In the genomic region with DNA sequence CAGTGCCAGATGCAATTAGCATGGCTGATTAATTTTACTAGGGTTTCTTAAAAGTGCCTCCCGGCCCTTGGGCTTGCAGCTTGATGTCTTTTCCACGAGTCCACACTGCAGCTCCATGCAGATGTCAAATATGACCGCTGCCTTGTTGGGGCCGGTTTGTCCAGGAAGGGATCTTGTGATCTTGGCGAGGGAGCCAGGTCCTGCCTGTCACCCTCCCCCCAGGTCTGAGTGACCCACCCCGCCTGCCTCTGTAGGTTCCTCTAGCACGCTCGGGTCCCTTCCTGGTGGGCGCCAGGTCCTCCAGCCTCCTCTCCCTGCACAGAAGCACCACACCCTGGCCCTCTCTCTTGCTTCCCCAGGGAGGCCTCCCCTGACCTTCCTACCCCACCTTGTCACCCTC, we compare ENCODE assay signal across 16 cellular contexts. TPM values are rescaled to one million over a fixed set of nuclear protein-coding genes. Genes with fewer than 3 reads are reported as not detected.
DNase-seq lines count a peak whose midpoint lies in the region; ATAC-seq and TF ChIP-seq lines count a peak whose summit lies in the region.
"Had no signal": no experiment of that assay in that cellular context is flagged by ENCODE, and none has a peak within 500 bp of the region (broad histone marks: within the 10 kb centered on the region; RNA-seq: fewer than 3 reads in every experiment).

No MANE protein-coding gene starts in this region.

- H3K4me3 Mint-ChIP-seq in WTC11, result no peak overlapping the region
- H3K4me3 Mint-ChIP-seq: CD4-positive, alpha-beta memory T cell; GM23338 had no signal

- TF ChIP-seq CTCF in WTC11 (IDR thresholded peaks at IDR 0.05) (no peak), smooth muscle cell (IDR thresholded peaks at IDR 0.05; ENCODE audit: borderline replicate concordance, insufficient read depth, poor library complexity, severe bottlenecking) (no peak)

- no peak for ATAC-seq in WTC11
- no peak for ATAC-seq in HG03045 (IDR thresholded peaks at IDR 0.05; ENCODE audit: unreplicated experiment)
- ATAC-seq: A549 had no signal

- POLR2A ChIA-PET in WTC11 (lab: Charles Lee), result no interaction called here
- POLR2A ChIA-PET in HEK293T (lab: Yijun Ruan, JAX), result no interaction called here

- DNase-seq in H7, result peak; percentile 36
- no peak for DNase-seq in WTC11 (ENCODE audit: low spot score)
- peak; percentile 49 for DNase-seq in left kidney (ENCODE audit: low read depth, low spot score)
- DNase-seq in smooth muscle cell (lab: John Stamatoyannopoulos, UW; ENCODE audit: unreplicated experiment), result no peak
- DNase-seq in NCI-H345 (lab: John Stamatoyannopoulos, UW), result no peak
- no peak for DNase-seq in HEK293T (ENCODE audit: extremely low spot score)
- DNase-seq: BE2C; CD4-positive, alpha-beta memory T cell; EL had no signal

- no peaks in the 10 kb centered on the region for H4K20me1 ChIP-seq in smooth muscle cell (ENCODE audit: low read depth)

- H3K36me3 Mint-ChIP-seq in WTC11, result peaks cover 31% of the 10 kb centered on the region

- WGBS in smooth muscle cell (ENCODE audit: low lambda C conversion rate), result 81% methylated on average over 9 of the region's 9 CpGs

- H3K27ac Mint-ChIP-seq in WTC11, result peak overlapping the region; percentile 1; the same call in 1 of the 2 replicates

- H3K9me3 ChIP-seq in smooth muscle cell (replicated peaks; ENCODE audit: low read depth), result no peaks in the 10 kb centered on the region
- H3K9me3 ChIP-seq: A549, BE2C had no signal

- CTCF ChIA-PET in WTC11 (lab: Charles Lee), result no interaction called here
- CTCF ChIA-PET in HEK293T (lab: Yijun Ruan, JAX), result no interaction called here

- peaks cover 17% of the 10 kb centered on the region for H3K9me3 Mint-ChIP-seq in WTC11

- H3K4me1 Mint-ChIP-seq in WTC11, result peaks cover 39% of the 10 kb centered on the region
- H3K4me1 Mint-ChIP-seq: CD4-positive, alpha-beta memory T cell had no signal

- H3K27me3 ChIP-seq in H7 (ENCODE audit: control insufficient read depth, insufficient read depth, low read length), result no peaks in the 10 kb centered on the region
- no peaks in the 10 kb centered on the region for H3K27me3 ChIP-seq in smooth muscle cell (ENCODE audit: low read depth)
- H3K27me3 ChIP-seq: BE2C had no signal

- no peaks in the 10 kb centered on the region for H3K27me3 Mint-ChIP-seq in WTC11 (ENCODE audit: low read depth)
- H3K27me3 Mint-ChIP-seq: CD4-positive, alpha-beta memory T cell had no signal

- no peak overlapping the region for H3K27ac ChIP-seq in smooth muscle cell (ENCODE audit: low read depth)
- H3K27ac ChIP-seq: A549, C4-2B, HL-60 had no signal

- H3K36me3 ChIP-seq in H7 (replicated peaks; ENCODE audit: control insufficient read depth, insufficient read depth, low read length), result no peaks in the 10 kb centered on the region; the same call in 1 of the 2 replicates
- H3K36me3 ChIP-seq in smooth muscle cell (ENCODE audit: low read depth), result no peaks in the 10 kb centered on the region
- H3K36me3 ChIP-seq: BE2C, HAP-1 had no signal

- no peaks in the 10 kb centered on the region for H3F3A ChIP-seq in smooth muscle cell (ENCODE audit: low read depth)

- no peak overlapping the region for H3K9ac ChIP-seq in smooth muscle cell (ENCODE audit: low read depth)

- peaks cover 4% of the 10 kb centered on the region for H3K4me1 ChIP-seq in smooth muscle cell (ENCODE audit: low read depth)
- H3K4me1 ChIP-seq: A549, BE2C, HAP-1 had no signal

- no peak overlapping the region for H3K4me2 ChIP-seq in smooth muscle cell
- H3K4me2 ChIP-seq: A549 had no signal

- H3K79me2 ChIP-seq in smooth muscle cell (ENCODE audit: low read depth), result no peaks in the 10 kb centered on the region

- H3K4me3 ChIP-seq in H7 (ENCODE audit: insufficient read depth, low read depth, low read length) (no peak overlapping the region), smooth muscle cell (no peak overlapping the region)
- H3K4me3 ChIP-seq: A549, GM23338, HAP-1 had no signal

- no peak overlapping the region for H2AFZ ChIP-seq in smooth muscle cell (ENCODE audit: low read depth)
- H2AFZ ChIP-seq: GM23338 had no signal

TF ChIP-seq in WTC11, 78 proteins besides CTCF, POLR2A, EP300 and RAD21:
- no peak for TF ChIP-seq ATF1 (CRISPR knock-in tag; IDR thresholded peaks at IDR 0.05)

TF ChIP-seq in HEK293T, 16 proteins besides CTCF, POLR2A, EP300 and RAD21:
- TF ChIP-seq ZNF384 (IDR thresholded peaks at IDR 0.05) (no peak), ELF4 (IDR thresholded peaks at IDR 0.05) (no peak), FOXK2 (IDR thresholded peaks at IDR 0.05) (no peak), ARNT (IDR thresholded peaks at IDR 0.05) (no peak), LEF1 (IDR thresholded peaks at IDR 0.05; ENCODE audit: borderline replicate concordance) (no peak), SP1 (IDR thresholded peaks at IDR 0.05) (no peak), L3MBTL2 (conservative IDR thresholded peaks at IDR 0.05) (no peak), TARDBP (IDR thresholded peaks at IDR 0.05) (no peak), HDGF (IDR thresholded peaks at IDR 0.05; ENCODE audit: borderline replicate concordance) (no peak), NFRKB (IDR thresholded peaks at IDR 0.05) (no peak), FOXM1 (IDR thresholded peaks at IDR 0.05; ENCODE audit: borderline replicate concordance) (no peak), SUZ12 (IDR thresholded peaks at IDR 0.05) (no peak), FOXA1 (IDR thresholded peaks at IDR 0.05) (no peak), CTBP1 (IDR thresholded peaks at IDR 0.05; ENCODE audit: borderline replicate concordance) (no peak)

RNA-seq across cellular contexts. Expression of gene LHPP, which starts 20.8 kb away (rescaled TPM):
- 26.2 and 29.6 TPM in 2 replicates for total RNA-seq in H7 (2014; rRNA removed; shearing (Covaris generic))
- total RNA-seq in WTC11 (2021), result 33.2 to 42.4 TPM (median 41.1 TPM) in 3 replicates
- total RNA-seq in smooth muscle cell, result 7.6 and 9.7 TPM in 2 replicates
- polyA plus RNA-seq in smooth muscle cell, result 11.3 and 14.0 TPM in 2 replicates

RNA-seq across cellular contexts. Expression of gene NKX1-2, which starts 32.6 kb away (rescaled TPM):
- total RNA-seq in H7 (2014; rRNA removed; shearing (Covaris generic)), result 57.8 and 65.1 TPM in 2 replicates
- total RNA-seq in WTC11 (2021) (30.8 to 57.7 TPM (median 31.0 TPM) in 3 replicates), smooth muscle cell (0.18 TPM in 1 of 2 replicates, not detected in the other)
- polyA plus RNA-seq in smooth muscle cell, result not detected in 2 replicates
- total RNA-seq: CD4-positive, alpha-beta memory T cell had no signal
- polyA plus RNA-seq: AG04450; CD4-positive, alpha-beta memory T cell had no signal

Comparison
In these comparisons a context has a peak if more than half of its experiments do, and no peak if none do; other contexts are left out.
1. DNase-seq: peak in H7 (single experiment) and left kidney (single experiment); none in WTC11 (single experiment), smooth muscle cell (single experiment), NCI-H345 (single experiment) and HEK293T (single experiment).
2. RNA of gene NKX1-2, which starts 32.6 kb away (total RNA-seq): 57.8 to 65.1 TPM in H7 and 30.8 to 57.7 TPM in WTC11; 0.18 TPM in smooth muscle cell; every median in the first group is over 10 times any median in the second.